1 cellular context compared by ENCODE assay signal in genomic region chr16:24689128-24689527, GRCh38.
TF ChIP-seq lines count a peak whose summit lies in the region.

No MANE protein-coding gene starts in this region.

TF ChIP-seq in H1, 55 proteins besides CTCF, POLR2A, EP300 and RAD21 (continued from another document):
- TF ChIP-seq USF2 (IDR thresholded peaks at IDR 0.05; ENCODE audit: low read length), result no peak
